21 cellular contexts compared by ENCODE assay signal in the genomic region with DNA sequence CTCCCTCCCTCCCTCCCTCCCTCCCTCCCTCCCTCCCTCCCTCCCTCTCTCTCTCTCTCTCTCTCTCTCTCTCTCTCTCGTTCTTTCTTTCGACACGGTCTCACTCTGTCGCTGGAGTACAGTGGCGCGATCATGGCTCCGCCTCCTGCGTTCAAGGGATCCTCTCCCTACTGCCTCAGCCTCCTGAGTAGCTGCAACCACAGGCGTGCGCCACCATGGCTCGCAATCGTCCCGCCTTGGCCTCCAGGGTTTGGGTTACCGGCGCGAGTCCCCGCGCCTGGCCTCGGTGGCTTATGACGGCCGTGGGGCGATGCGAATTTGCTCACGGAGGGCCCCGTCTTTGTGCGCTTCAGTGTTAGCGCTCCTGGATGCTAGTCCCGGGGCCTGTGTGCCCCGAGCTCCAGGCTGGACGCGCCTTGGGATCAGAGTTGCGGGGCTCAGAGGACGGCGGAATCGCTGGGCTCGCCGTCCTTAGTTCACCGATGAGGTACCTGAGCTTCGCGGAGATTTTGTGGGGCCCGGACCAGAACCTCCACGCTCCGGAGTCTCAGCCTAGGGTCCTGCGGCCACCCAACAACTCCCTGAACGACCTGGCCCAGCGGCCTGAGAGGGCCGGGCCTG.
"Had no signal": no experiment of that assay in that cellular context is flagged by ENCODE, and none has a peak within 500 bp of the region (broad histone marks: within the 10 kb centered on the region; RNA-seq: fewer than 3 reads in every experiment).

No MANE protein-coding gene starts in this region.

- H3K4me1 ChIP-seq: neural progenitor cell had no signal

- H3K4me1 Mint-ChIP-seq: endodermal cell had no signal

- H3K4me3 ChIP-seq: esophagus muscularis mucosa, heart right ventricle, lower lobe of right lung, neural progenitor cell, tibial artery had no signal

- H3K36me3 ChIP-seq: esophagus muscularis mucosa, heart right ventricle, lower lobe of right lung, neural progenitor cell, tibial artery, WERI-Rb-1 had no signal

- H3K27ac Mint-ChIP-seq: activated CD4-positive, alpha-beta T cell treated with anti-CD3 and anti-CD28 coated beads, Interleukin-2, amount 10 ng/mL, durations not matched to agents 7 days and 5 days; activated CD8-positive, alpha-beta memory T cell treated with anti-CD3 and anti-CD28 coated beads, Interleukin-2, amount 10 ng/mL, durations not matched to agents 7 days and 5 days; activated CD8-positive, alpha-beta T cell treated with anti-CD3 and anti-CD28 coated beads, Interleukin-2, amount 10 ng/mL, durations not matched to agents 7 days and 5 days; activated naive CD4-positive, alpha-beta T cell treated with anti-CD3 and anti-CD28 coated beads, Interleukin-2, amount 50 U/mL, for 24 hours; activated T-helper 2 cell treated with anti-CD3 and anti-CD28 coated beads, Interferon-gamma antibody, Interleukin-2, Interleukin-4, amounts not matched to agents 10 μg/mL and 5 μg/mL and 100 μg/mL, durations not matched to agents 14 hours and 24 hours and 36 hours; dendritic cell treated with granulocyte-macrophage colony-stimulating factor and Interleukin-4, amounts not matched to agents 40 ng/mL and 50 ng/mL, for 4 days; endodermal cell; natural killer cell; neural progenitor cell; stimulated activated naive CD8-positive, alpha-beta T cell treated with anti-CD3 and anti-CD28 coated beads, Interleukin-15, Interleukin-2, amounts not matched to agents 100 ng/mL and 50 ng/mL, for 24 hours had no signal

- DNase-seq: activated CD4-positive, alpha-beta T cell treated with anti-CD3 and anti-CD28 coated beads, Interleukin-2, amount 10 ng/mL, durations not matched to agents 7 days and 5 days; activated CD8-positive, alpha-beta memory T cell treated with anti-CD3 and anti-CD28 coated beads, Interleukin-2, amount 10 ng/mL, durations not matched to agents 7 days and 5 days; activated CD8-positive, alpha-beta T cell treated with anti-CD3 and anti-CD28 coated beads, Interleukin-2, amount 10 ng/mL, durations not matched to agents 7 days and 5 days; foreskin keratinocyte; kidney glomerular epithelial cell; lower lobe of right lung; mesenchymal stem cell; natural killer cell; T1000; tibial artery; WERI-Rb-1 had no signal

- H3K9me3 Mint-ChIP-seq: activated CD4-positive, alpha-beta T cell treated with anti-CD3 and anti-CD28 coated beads, Interleukin-2, amount 10 ng/mL, durations not matched to agents 7 days and 5 days; activated naive CD4-positive, alpha-beta T cell treated with anti-CD3 and anti-CD28 coated beads, Interleukin-2, amount 50 U/mL, for 24 hours; activated T-helper 2 cell treated with anti-CD3 and anti-CD28 coated beads, Interferon-gamma antibody, Interleukin-2, Interleukin-4, amounts not matched to agents 10 μg/mL and 5 μg/mL and 100 μg/mL, durations not matched to agents 14 hours and 24 hours and 36 hours; central memory CD8-positive, alpha-beta T cell; dendritic cell treated with granulocyte-macrophage colony-stimulating factor and Interleukin-4, amounts not matched to agents 40 ng/mL and 50 ng/mL, for 4 days; natural killer cell; stimulated activated naive CD8-positive, alpha-beta T cell treated with anti-CD3 and anti-CD28 coated beads, Interleukin-15, Interleukin-2, amounts not matched to agents 100 ng/mL and 50 ng/mL, for 24 hours had no signal

- H3K4me3 Mint-ChIP-seq: activated CD4-positive, alpha-beta T cell treated with anti-CD3 and anti-CD28 coated beads, Interleukin-2, amount 10 ng/mL, durations not matched to agents 7 days and 5 days; activated CD8-positive, alpha-beta memory T cell treated with anti-CD3 and anti-CD28 coated beads, Interleukin-2, amount 10 ng/mL, durations not matched to agents 7 days and 5 days; activated CD8-positive, alpha-beta T cell treated with anti-CD3 and anti-CD28 coated beads, Interleukin-2, amount 10 ng/mL, durations not matched to agents 7 days and 5 days; activated naive CD4-positive, alpha-beta T cell treated with anti-CD3 and anti-CD28 coated beads, Interleukin-2, amount 50 U/mL, for 24 hours; central memory CD8-positive, alpha-beta T cell; dendritic cell treated with granulocyte-macrophage colony-stimulating factor and Interleukin-4, amounts not matched to agents 40 ng/mL and 50 ng/mL, for 4 days; endodermal cell; natural killer cell; neural progenitor cell; stimulated activated naive CD8-positive, alpha-beta T cell treated with anti-CD3 and anti-CD28 coated beads, Interleukin-15, Interleukin-2, amounts not matched to agents 100 ng/mL and 50 ng/mL, for 24 hours had no signal

- H3K27me3 ChIP-seq: esophagus muscularis mucosa, foreskin keratinocyte, heart right ventricle, neural progenitor cell, tibial artery had no signal

- ATAC-seq: activated CD8-positive, alpha-beta memory T cell treated with anti-CD3 and anti-CD28 coated beads, Interleukin-2, amount 10 ng/mL, durations not matched to agents 7 days and 5 days; activated CD8-positive, alpha-beta T cell treated with anti-CD3 and anti-CD28 coated beads, Interleukin-2, amount 10 ng/mL, durations not matched to agents 7 days and 5 days; foreskin keratinocyte; left lobe of liver; lower lobe of right lung; natural killer cell had no signal

- H3K9me3 ChIP-seq: esophagus muscularis mucosa, lower lobe of right lung, tibial artery had no signal

- H3K27ac ChIP-seq: esophagus muscularis mucosa, foreskin keratinocyte, lower lobe of right lung, neural progenitor cell, WERI-Rb-1 had no signal

- H3K4me2 ChIP-seq: neural progenitor cell had no signal

- H2AFZ ChIP-seq: neural progenitor cell had no signal

- H3K27me3 Mint-ChIP-seq: activated CD8-positive, alpha-beta memory T cell treated with anti-CD3 and anti-CD28 coated beads, Interleukin-2, amount 10 ng/mL, durations not matched to agents 7 days and 5 days; activated naive CD4-positive, alpha-beta T cell treated with anti-CD3 and anti-CD28 coated beads, Interleukin-2, amount 50 U/mL, for 24 hours; central memory CD8-positive, alpha-beta T cell had no signal
